ENCODE assay signal across 18 cellular contexts in the genomic region with DNA sequence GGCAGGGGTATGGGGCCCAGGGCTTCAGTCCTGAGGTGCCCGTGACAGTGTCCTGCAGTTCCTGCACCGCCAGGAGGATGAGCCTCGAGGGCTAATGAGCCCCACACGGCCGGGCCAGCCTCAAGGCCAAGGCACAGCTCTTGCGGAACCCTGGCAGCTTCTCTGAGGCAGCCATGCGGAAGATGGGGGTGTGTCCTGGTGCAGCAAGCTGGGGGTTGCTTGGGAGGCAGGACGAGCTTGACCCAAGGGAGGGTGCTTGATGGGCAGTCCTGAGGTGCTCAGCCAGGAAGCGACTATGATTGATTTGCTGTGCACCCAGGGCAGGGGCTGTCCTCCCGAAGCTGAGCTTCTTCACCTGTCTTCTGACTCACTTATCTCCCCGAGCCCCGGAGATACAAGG.
"Had no signal": no experiment of that assay in that cellular context is flagged by ENCODE, and none has a peak within 500 bp of the region (broad histone marks: within the 10 kb centered on the region; RNA-seq: fewer than 3 reads in every experiment).

No MANE protein-coding gene starts in this region.

- H3K9me3 ChIP-seq: heart left ventricle, left lung, prostate gland, testis had no signal

- H3K4me1 ChIP-seq: left lung, prostate gland, testis had no signal

- H3K27me3 Mint-ChIP-seq: activated naive CD4-positive, alpha-beta T cell treated with anti-CD3 and anti-CD28 coated beads, Interleukin-2, amount 50 U/mL, for 24 hours; activated T-cell treated with anti-CD3 and anti-CD28 coated beads, Interleukin-2, amount 50 U/mL, for 24 hours; brain had no signal

- H3K4me3 Mint-ChIP-seq: activated naive CD4-positive, alpha-beta T cell treated with anti-CD3 and anti-CD28 coated beads, Interleukin-2, amount 50 U/mL, for 24 hours; activated T-cell treated with anti-CD3 and anti-CD28 coated beads, Interleukin-2, amount 50 U/mL, for 24 hours; brain; nephron had no signal

- ATAC-seq: foreskin keratinocyte; left lung; stimulated activated naive CD8-positive, alpha-beta T cell treated with anti-CD3 and anti-CD28 coated beads, Interleukin-15, Interleukin-2, amounts not matched to agents 100 U/mL and 50 U/mL, for 24 hours had no signal

- H3K4me3 ChIP-seq: heart left ventricle, left lung, prostate gland, testis had no signal

- H3K27me3 ChIP-seq: foreskin keratinocyte, heart left ventricle, left lung, testis had no signal

- DNase-seq: activated CD4-positive, alpha-beta T cell treated with anti-CD3 and anti-CD28 coated beads, Interleukin-2, amount 50 U/mL, for 1 hour; activated CD4-positive, CD25-positive, alpha-beta regulatory T cell; activated effector memory CD4-positive, alpha-beta T cell treated with Interleukin-2 at 50 U/mL for 16 hours; activated T-cell treated with anti-CD3 and anti-CD28 coated beads, Interleukin-2, amount 50 U/mL, for 24 hours; foreskin keratinocyte; heart left ventricle; left lung; mesenchymal stem cell; stimulated activated CD4-positive, alpha-beta T cell treated with anti-CD3 and anti-CD28 coated beads, Interleukin-4, amount 100 ng/mL, for 1 hour; stimulated activated CD8-positive, alpha-beta memory T cell treated with anti-CD3 and anti-CD28 coated beads, Interleukin-4, amount 100 ng/mL, for 48 hours; stimulated activated naive CD8-positive, alpha-beta T cell treated with anti-CD3 and anti-CD28 coated beads, Interleukin-15, Interleukin-2, amounts not matched to agents 100 U/mL and 50 U/mL, for 24 hours; T-helper 2 cell; testis had no signal

- H3K4me1 Mint-ChIP-seq: activated naive CD4-positive, alpha-beta T cell treated with anti-CD3 and anti-CD28 coated beads, Interleukin-2, amount 50 U/mL, for 24 hours; nephron had no signal

- H3K9me3 Mint-ChIP-seq: activated naive CD4-positive, alpha-beta T cell treated with anti-CD3 and anti-CD28 coated beads, Interleukin-2, amount 50 U/mL, for 24 hours; activated T-cell treated with anti-CD3 and anti-CD28 coated beads, Interleukin-2, amount 50 U/mL, for 24 hours; nephron had no signal

- FAIRE-seq: TTC549 had no signal

- H3K27ac Mint-ChIP-seq: activated naive CD4-positive, alpha-beta T cell treated with anti-CD3 and anti-CD28 coated beads, Interleukin-2, amount 50 U/mL, for 24 hours; activated T-cell treated with anti-CD3 and anti-CD28 coated beads, Interleukin-2, amount 50 U/mL, for 24 hours; brain; nephron had no signal

- H3K27ac ChIP-seq: foreskin keratinocyte, left lung, prostate gland, testis had no signal

- H3K36me3 Mint-ChIP-seq: activated naive CD4-positive, alpha-beta T cell treated with anti-CD3 and anti-CD28 coated beads, Interleukin-2, amount 50 U/mL, for 24 hours; brain had no signal

- H3K36me3 ChIP-seq: heart left ventricle, left lung, prostate gland had no signal
